Comparison of ENCODE assay signal across 20 cellular contexts in genomic region chr20:38935967-38936407, GRCh38. TPM values are rescaled to one million over a fixed set of nuclear protein-coding genes. Genes with fewer than 3 reads are reported as not detected.
DNase-seq lines count a peak whose midpoint lies in the region; ATAC-seq and TF ChIP-seq lines count a peak whose summit lies in the region.
"Had no signal": no experiment of that assay in that cellular context is flagged by ENCODE, and none has a peak within 500 bp of the region (broad histone marks: within the 10 kb centered on the region; RNA-seq: fewer than 3 reads in every experiment).

No MANE protein-coding gene starts in this region.

- H4K20me1 ChIP-seq in PC-3 (ENCODE audit: low read length): peaks cover 84% of the 10 kb centered on the region

- H3K27ac Mint-ChIP-seq in endodermal cell (no peak overlapping the region), nephron progenitor cell (no peak overlapping the region)
- H3K27ac Mint-ChIP-seq: activated CD8-positive, alpha-beta T cell treated with anti-CD3 and anti-CD28 coated beads for 36 hours; activated naive CD8-positive, alpha-beta T cell treated with anti-CD3 and anti-CD28 coated beads for 36 hours; activated T-cell treated with anti-CD3 and anti-CD28 coated beads, Interleukin-2, amount 50 U/mL, for 72 hours had no signal

- H3K4me2 ChIP-seq in mesenchymal stem cell (ENCODE audit: low read length, poor library complexity, severe bottlenecking) (no peak overlapping the region), PC-3 (ENCODE audit: low read length) (no peak overlapping the region)

- H3K4me3 ChIP-seq in GM12875 (ENCODE audit: low read depth, low read length) (no peak overlapping the region), endodermal cell (ENCODE audit: low read length) (no peak overlapping the region), mesenchymal stem cell (ENCODE audit: insufficient read depth in 1 of 2, low read depth in 1 of 2, low read length in 2 of 2) (no peak overlapping the region), PC-3 (ENCODE audit: low read length) (no peak overlapping the region)
- H3K4me3 ChIP-seq: tibial nerve had no signal

- peak overlapping the region; percentile 52 for H4K91ac ChIP-seq in mesenchymal stem cell (ENCODE audit: low read length)

- POLR2A ChIA-PET in RWPE1 (lab: Yijun Ruan, JAX; ENCODE audit: low non-redundant PET): interaction anchor here (1.3 kb wide), 1 partner anchor 27 kb away, joined by 3 read pairs; the partner anchor contains the start of gene DHX35
- POLR2A ChIA-PET in PC-3 (lab: Charles Lee; ENCODE audit: unreplicated experiment): no interaction called here

- peak overlapping the region in 1 of 2 experiments; percentile 71 for H3K14ac ChIP-seq in mesenchymal stem cell (ENCODE audit: low read length in 2 of 2)

- H2BK12ac ChIP-seq in mesenchymal stem cell (ENCODE audit: low read length in 2 of 2): peak overlapping the region in 1 of 2 experiments; percentile 40

- no peak overlapping the region for H2BK15ac ChIP-seq in mesenchymal stem cell (ENCODE audit: low read depth, poor library complexity, severe bottlenecking)

- no peak overlapping the region for H2AFZ ChIP-seq in mesenchymal stem cell (ENCODE audit: low read depth, low read length)
- no peak overlapping the region for H2AFZ ChIP-seq in PC-3 (ENCODE audit: low read length)

- H3K36me3 ChIP-seq in endodermal cell (ENCODE audit: control insufficient read depth, insufficient read depth, low read length) (peaks cover 36% of the 10 kb centered on the region), mesenchymal stem cell (ENCODE audit: control insufficient read depth in 1 of 2, insufficient read depth in 2 of 2, low read depth in 1 of 2, low read length in 2 of 2) (no peaks in the 10 kb centered on the region), PC-3 (ENCODE audit: low read depth, low read length) (peaks cover 36% of the 10 kb centered on the region; the same call in 1 of the 2 replicates)
- H3K36me3 ChIP-seq: tibial nerve had no signal

- H3K27me3 Mint-ChIP-seq in endodermal cell (ENCODE audit: insufficient read depth): no peaks in the 10 kb centered on the region
- no peaks in the 10 kb centered on the region for H3K27me3 Mint-ChIP-seq in nephron progenitor cell (ENCODE audit: low read depth, poor library complexity)
- H3K27me3 Mint-ChIP-seq: activated CD8-positive, alpha-beta T cell treated with anti-CD3 and anti-CD28 coated beads for 36 hours; activated naive CD8-positive, alpha-beta T cell treated with anti-CD3 and anti-CD28 coated beads for 36 hours had no signal

- peak overlapping the region; percentile 29 for H4K8ac ChIP-seq in mesenchymal stem cell (ENCODE audit: low read length)

- no peak overlapping the region for H2AK5ac ChIP-seq in mesenchymal stem cell (ENCODE audit: low read length, severe bottlenecking)

- H3K79me2 ChIP-seq in PC-3 (ENCODE audit: low read length): peaks cover 100% of the 10 kb centered on the region

- TF ChIP-seq CTCF in GM12875 (IDR thresholded peaks at IDR 0.05; ENCODE audit: borderline replicate concordance, insufficient read depth, low read depth, low read length) (0 out of 2 replicates have a peak, but pooled peaks have one; percentile 0), RWPE1 (conservative IDR thresholded peaks at IDR 0.05; ENCODE audit: low read depth) (no peak), endodermal cell (conservative IDR thresholded peaks at IDR 0.05) (peak; percentile 5), nephron progenitor cell (IDR thresholded peaks at IDR 0.05) (no peak), PC-3 (conservative IDR thresholded peaks at IDR 0.05; ENCODE audit: low read depth, low read length) (no peak), omental fat pad (IDR thresholded peaks at IDR 0.05) (no peak)

- H3K4me1 ChIP-seq in endodermal cell (ENCODE audit: control insufficient read depth, insufficient read depth, low read length): no peaks in the 10 kb centered on the region
- peaks cover 6% of the 10 kb centered on the region for H3K4me1 ChIP-seq in mesenchymal stem cell (ENCODE audit: control insufficient read depth, insufficient read depth, low read depth, low read length)
- H3K4me1 ChIP-seq in PC-3 (ENCODE audit: insufficient read depth, low read length): peaks cover 6% of the 10 kb centered on the region; the same call in 1 of the 2 replicates
- H3K4me1 ChIP-seq: tibial nerve had no signal

- H3K27ac ChIP-seq in RWPE1 (no peak overlapping the region), endodermal cell (ENCODE audit: low read depth, low read length) (no peak overlapping the region), mesenchymal stem cell (ENCODE audit: low read length, poor library complexity, severe bottlenecking) (no peak overlapping the region), PC-3 (ENCODE audit: low read length) (no peak overlapping the region)
- H3K27ac ChIP-seq: tibial nerve, WERI-Rb-1 had no signal

- H3K18ac ChIP-seq in mesenchymal stem cell (ENCODE audit: low read depth in 1 of 2, low read length in 2 of 2): peak overlapping the region in 1 of 2 experiments; percentile 4

- H3K4me1 Mint-ChIP-seq in endodermal cell: peaks cover 7% of the 10 kb centered on the region
- H3K4me1 Mint-ChIP-seq in nephron progenitor cell: peaks cover 35% of the 10 kb centered on the region
- H3K4me1 Mint-ChIP-seq: activated naive CD8-positive, alpha-beta T cell treated with anti-CD3 and anti-CD28 coated beads for 36 hours had no signal

- peaks cover 21% of the 10 kb centered on the region for H3K79me1 ChIP-seq in mesenchymal stem cell (replicated peaks; ENCODE audit: low read length, poor library complexity, severe bottlenecking)

- H3K36me3 Mint-ChIP-seq in endodermal cell (ENCODE audit: low read depth) (peaks cover 19% of the 10 kb centered on the region), nephron progenitor cell (ENCODE audit: low read depth) (peaks cover 36% of the 10 kb centered on the region)

- WGBS in endodermal cell (ENCODE audit: insufficient coverage in 1 of 2, insufficient read length in 1 of 2), 2 experiments: 91 to 93% methylated on average over 3 to 5 of the region's 5 CpGs
- 59% methylated on average over 5 of the region's 5 CpGs for WGBS in mesenchymal stem cell

- H3K9me3 ChIP-seq in endodermal cell (ENCODE audit: control insufficient read depth, low read length): no peaks in the 10 kb centered on the region
- H3K9me3 ChIP-seq in mesenchymal stem cell (ENCODE audit: control insufficient read depth, low read length): no peaks in the 10 kb centered on the region
- no peaks in the 10 kb centered on the region for H3K9me3 ChIP-seq in PC-3 (ENCODE audit: low read length)
- H3K9me3 ChIP-seq: tibial nerve had no signal

- H2BK120ac ChIP-seq in mesenchymal stem cell (ENCODE audit: low read depth, low read length): no peak overlapping the region

- H3F3A ChIP-seq in PC-3 (ENCODE audit: low read length, unreplicated experiment): no peaks in the 10 kb centered on the region

- no peak overlapping the region for H3K23ac ChIP-seq in mesenchymal stem cell (ENCODE audit: low read length in 2 of 2)

- no peak overlapping the region for H2BK5ac ChIP-seq in mesenchymal stem cell (ENCODE audit: low read depth, low read length, poor library complexity, severe bottlenecking)

- H3K27me3 ChIP-seq in endodermal cell (ENCODE audit: control insufficient read depth, insufficient read depth, low read length, poor library complexity, severe bottlenecking) (no peaks in the 10 kb centered on the region), mesenchymal stem cell (ENCODE audit: control insufficient read depth in 1 of 2, insufficient read depth in 1 of 2, low read length in 2 of 2) (no peaks in the 10 kb centered on the region), PC-3 (ENCODE audit: low read length) (no peaks in the 10 kb centered on the region)
- H3K27me3 ChIP-seq: tibial nerve had no signal

- no peak overlapping the region for H3K9ac ChIP-seq in endodermal cell (ENCODE audit: extremely low read depth, low read length, poor library complexity, severe bottlenecking)
- peak overlapping the region; percentile 21 for H3K9ac ChIP-seq in mesenchymal stem cell (ENCODE audit: low read length)
- H3K9ac ChIP-seq in PC-3 (ENCODE audit: low read length): no peak overlapping the region

- CTCF ChIA-PET in RWPE1 (lab: Yijun Ruan, JAX) (interaction anchor here (0.9 to 1.6 kb wide), 4 partner anchors 10 to 59 kb away, joined by 3 to 6 read pairs (median 4); partner anchors contain the start of genes DHX35 and FAM83D), PC-3 (lab: Charles Lee) (no interaction called here)

- BruUV-seq in PC-3 (replicated peaks; lab: Mats Ljungman, UMichigan): no TSS peak

- no peaks in the 10 kb centered on the region for H3K9me2 ChIP-seq in PC-3 (replicated peaks; ENCODE audit: low read length)

- H3K4ac ChIP-seq in mesenchymal stem cell (ENCODE audit: low read depth in 1 of 2, low read length in 2 of 2): peak overlapping the region; percentile 29 to 35

- H3K9me3 Mint-ChIP-seq in endodermal cell (no peaks in the 10 kb centered on the region), nephron progenitor cell (no peaks in the 10 kb centered on the region)
- H3K9me3 Mint-ChIP-seq: activated CD8-positive, alpha-beta T cell treated with anti-CD3 and anti-CD28 coated beads for 36 hours; activated naive CD8-positive, alpha-beta T cell treated with anti-CD3 and anti-CD28 coated beads for 36 hours; activated T-cell treated with anti-CD3 and anti-CD28 coated beads, Interleukin-2, amount 50 U/mL, for 72 hours; neural crest cell had no signal

- DNase-seq in RWPE1 (ENCODE audit: low spot score) (peak; percentile 59), endodermal cell (no peak), mesenchymal stem cell (peak; percentile 9), nephron progenitor cell (no peak), NCI-H1694 treated with DMSO at 0.1 percent for 48 hours (lab: John Stamatoyannopoulos, UW) (no peak), PC-3 (no peak), omental fat pad (ENCODE audit: low spot score) (no peak)
- DNase-seq: activated CD8-positive, alpha-beta T cell treated with anti-CD3 and anti-CD28 coated beads for 36 hours; activated naive CD8-positive, alpha-beta T cell treated with anti-CD3 and anti-CD28 coated beads for 36 hours; activated T-cell treated with anti-CD3 and anti-CD28 coated beads, Interleukin-2, amount 50 U/mL, for 72 hours; central memory CD4-positive, alpha-beta T cell; COR-L47; NCI-H1092 treated with DMSO at 0.1 percent for 48 hours; NCI-H774; stimulated activated CD4-positive, alpha-beta T cell treated with anti-CD3 and anti-CD28 coated beads, Interleukin-15, amount 100 ng/mL, for 24 hours; stimulated activated naive CD4-positive, alpha-beta T cell; WERI-Rb-1 had no signal

- intact Hi-C loops in PC-3 (cut with micrococcal nuclease): no loop called here

- ATAC-seq in PC-3 (no peak), omental fat pad (ENCODE audit: low FRiP score) (no peak)
- ATAC-seq: activated CD8-positive, alpha-beta T cell treated with anti-CD3 and anti-CD28 coated beads for 36 hours; activated T-cell treated with anti-CD3 and anti-CD28 coated beads, Interleukin-2, amount 50 U/mL, for 72 hours had no signal

- H3K4me3 Mint-ChIP-seq in endodermal cell (no peak overlapping the region), nephron progenitor cell (no peak overlapping the region)
- H3K4me3 Mint-ChIP-seq: activated CD8-positive, alpha-beta T cell treated with anti-CD3 and anti-CD28 coated beads for 36 hours; activated naive CD8-positive, alpha-beta T cell treated with anti-CD3 and anti-CD28 coated beads for 36 hours; activated T-cell treated with anti-CD3 and anti-CD28 coated beads, Interleukin-2, amount 50 U/mL, for 72 hours had no signal

RNA-seq across cellular contexts. Expression of gene FAM83D, which starts 9.8 kb away (rescaled TPM):
- total RNA-seq in endodermal cell (10 to 100 TPM; 34.8 to 39.9 TPM), PC-3 (2014; rRNA removed) (69.6 and 81.4 TPM in 2 replicates), omental fat pad (1 to 10 TPM in 3 of 4 donors, under 1 TPM in 1; 0.93 to 3.2 (median 1.3) TPM)
- 40.6 TPM for polyA plus RNA-seq in endodermal cell (2013, experiment 1 of 2)
- 37.0 TPM for polyA plus RNA-seq in endodermal cell (2013, experiment 2 of 2)
- polyA plus RNA-seq in mesenchymal stem cell (2013, experiment 1 of 2): 2.8 TPM
- polyA plus RNA-seq in mesenchymal stem cell (2013, experiment 2 of 2): 2.8 TPM

RNA-seq across cellular contexts. Expression of gene DHX35, which starts 26.2 kb away (rescaled TPM):
- total RNA-seq in endodermal cell: 10 to 100 TPM; 12.2 to 16.1 TPM
- 18.9 TPM for polyA plus RNA-seq in endodermal cell (2013, experiment 1 of 2)
- polyA plus RNA-seq in endodermal cell (2013, experiment 2 of 2): 16.1 TPM
- 5.0 TPM for polyA plus RNA-seq in mesenchymal stem cell (2013, experiment 1 of 2)
- 4.3 TPM for polyA plus RNA-seq in mesenchymal stem cell (2013, experiment 2 of 2)
- total RNA-seq in PC-3 (2014; rRNA removed): 10.1 and 12.0 TPM in 2 replicates
- total RNA-seq in omental fat pad: 10 to 100 TPM; 13.3 to 18.1 (median 15.5) TPM

Comparison
In these comparisons a context has a peak if more than half of its experiments do, and no peak if none do; other contexts are left out.
1. CTCF ChIP-seq: peak in GM12875 (single experiment) and endodermal cell (single experiment); none in RWPE1 (single experiment), nephron progenitor cell (single experiment), PC-3 (single experiment) and omental fat pad (0 of 3).
2. DNase-seq: peak in RWPE1 (single experiment) and mesenchymal stem cell (single experiment); none in endodermal cell (single experiment), nephron progenitor cell (single experiment), NCI-H1694 treated with DMSO at 0.1 percent for 48 hours (single experiment), PC-3 (single experiment) and omental fat pad (single experiment).
3. RNA of gene FAM83D, which starts 9.8 kb away (total RNA-seq): 69.6 to 81.4 TPM in PC-3 and 34.8 to 39.9 TPM in endodermal cell; 0.93 to 3.2 TPM in omental fat pad; every median in the first group is over 4 times any median in the second.